ENCODE assay signal across 1 cellular context in the genomic region with DNA sequence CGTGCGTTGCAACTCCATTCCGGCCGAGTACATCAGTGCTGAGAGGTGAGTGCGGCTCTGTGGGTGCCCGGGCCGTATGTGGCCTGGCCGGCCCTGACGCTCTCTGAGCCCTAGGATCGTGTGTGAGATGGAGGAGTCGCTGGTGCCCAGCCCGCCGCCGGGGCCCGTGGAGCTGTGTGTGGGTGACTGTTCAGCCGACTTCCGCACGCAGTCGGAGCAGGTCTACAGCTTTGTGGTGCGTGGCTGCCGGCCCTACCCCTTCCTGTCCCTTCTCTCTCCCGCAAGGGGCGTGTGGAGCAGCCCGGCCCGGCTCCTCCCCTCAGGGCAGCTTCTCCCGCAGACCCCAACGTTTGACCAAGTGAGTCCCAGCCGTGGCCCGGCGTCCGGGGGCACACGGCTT.
A peak's percentile ranks its signal among the peaks of the same experiment; 100 is the strongest.
TF ChIP-seq lines count a peak whose summit lies in the region.

No MANE protein-coding gene starts in this region.

TF ChIP-seq in HepG2, 621 proteins besides CTCF, POLR2A, EP300 and RAD21:
- TF ChIP-seq RBFOX2 (IDR thresholded peaks at IDR 0.05; ENCODE audit: low read depth, low read length) = peak; percentile 33
- TF ChIP-seq RFXANK (CRISPR knock-in tag; IDR thresholded peaks at IDR 0.05) = no peak
